ENCODE assay signal across 8 cellular contexts in the genomic region with DNA sequence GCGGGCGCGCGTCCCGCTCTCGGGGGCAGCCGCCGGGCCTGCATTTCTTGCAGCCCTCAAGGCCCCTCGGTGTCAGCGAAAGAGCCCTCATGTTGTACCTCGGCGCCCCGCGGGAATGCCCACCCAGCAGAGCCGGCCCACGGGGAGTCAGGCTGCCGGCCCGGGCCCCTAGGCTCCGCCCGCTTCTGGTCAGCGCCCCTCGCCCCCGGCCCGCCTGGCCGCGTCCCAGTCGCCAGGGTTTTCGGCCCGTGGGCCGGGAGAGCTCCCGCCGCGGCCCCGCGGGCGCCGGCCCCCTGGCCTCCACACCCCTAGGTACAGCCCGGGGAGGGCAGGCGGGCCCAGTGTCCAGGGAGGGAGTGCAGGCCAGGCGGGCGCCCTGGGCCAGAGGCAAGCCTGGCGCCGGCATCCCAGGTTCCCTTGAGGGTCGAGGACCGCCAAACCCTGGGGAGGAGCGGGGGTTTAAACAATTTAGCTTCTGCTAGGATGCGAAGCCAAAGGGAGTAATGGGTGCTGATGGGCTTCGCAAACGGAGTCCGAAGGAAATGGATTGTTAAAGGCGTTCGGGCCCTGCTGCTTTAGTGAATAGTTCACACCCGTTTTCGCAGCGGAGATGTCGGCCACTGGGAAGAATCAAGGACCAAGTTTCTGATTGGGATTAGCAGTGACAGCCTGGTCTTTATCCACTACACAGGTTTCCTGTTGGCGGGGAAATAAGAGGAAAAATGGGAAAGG. TPM values are rescaled to one million over a fixed set of nuclear protein-coding genes. Genes with fewer than 3 reads are reported as not detected.
DNase-seq lines count a peak whose midpoint lies in the region; ATAC-seq, FAIRE-seq and TF ChIP-seq lines count a peak whose summit lies in the region.

No MANE protein-coding gene starts in this region.

- H3K9me3 ChIP-seq in DND-41 (ENCODE audit: insufficient read depth, low read length, severe bottlenecking): no peaks in the 10 kb centered on the region
- no peaks in the 10 kb centered on the region for H3K9me3 ChIP-seq in OCI-LY3 (ENCODE audit: insufficient read depth, low read length)
- no peaks in the 10 kb centered on the region for H3K9me3 ChIP-seq in pancreas

- no peaks in the 10 kb centered on the region; the same call in 1 of the 2 replicates for H3K36me3 ChIP-seq in DND-41 (ENCODE audit: insufficient read depth, low read length)
- peaks cover 26% of the 10 kb centered on the region for H3K36me3 ChIP-seq in OCI-LY3 (replicated peaks; ENCODE audit: low read depth, low read length)
- no peaks in the 10 kb centered on the region for H3K36me3 ChIP-seq in pancreas

- intact Hi-C loops in pancreas (cut with DNase I): no loop called here

- H3K4me1 ChIP-seq in DND-41 (ENCODE audit: insufficient read depth, low read length): peaks cover 54% of the 10 kb centered on the region
- peaks cover 11% of the 10 kb centered on the region for H3K4me1 ChIP-seq in OCI-LY3 (ENCODE audit: low read length)
- peaks cover 0 to 8% (median 0%) of the 10 kb centered on the region in 3 donors for H3K4me1 ChIP-seq in pancreas

- 13 to 16% methylated on average over 49 to 57 of the region's 57 CpGs for WGBS in pancreas, 2 donors

- H2AFZ ChIP-seq in DND-41 (ENCODE audit: low read depth, low read length) (peak overlapping the region; percentile 64), OCI-LY3 (ENCODE audit: low read depth, low read length) (no peak overlapping the region)

- 0 out of 2 replicates have a peak, but pooled peaks cover 2% of the 10 kb centered on the region for H3K79me2 ChIP-seq in DND-41 (ENCODE audit: insufficient read depth, low read length)
- H3K79me2 ChIP-seq in OCI-LY3 (ENCODE audit: low read length): peaks cover 56% of the 10 kb centered on the region

- H3K27me3 ChIP-seq in DND-41 (ENCODE audit: insufficient read depth, low read length, poor library complexity) (peaks cover 30% of the 10 kb centered on the region), OCI-LY3 (ENCODE audit: low read depth, low read length) (no peaks in the 10 kb centered on the region), pancreas (peaks cover 0 to 29% (median 10%) of the 10 kb centered on the region in 4 donors)

- H4K20me1 ChIP-seq in DND-41 (ENCODE audit: insufficient read depth, low read length) (no peaks in the 10 kb centered on the region), OCI-LY3 (ENCODE audit: insufficient read depth, low read length) (peaks cover 19% of the 10 kb centered on the region)

- no peak for FAIRE-seq in pancreas (lab: Jason Lieb, UNC)

- TF ChIP-seq CTCF in DND-41 (IDR thresholded peaks at IDR 0.05; ENCODE audit: borderline replicate concordance, extremely low read depth, low read length, poor library complexity, severe bottlenecking) (no peak), OCI-LY3 (IDR thresholded peaks at IDR 0.05; ENCODE audit: low read depth, low read length) (no peak), foreskin fibroblast (IDR thresholded peaks at IDR 0.05; ENCODE audit: low read depth, low read length) (no peak), pancreas (IDR thresholded peaks at IDR 0.05) (no peak)

- H3K4me3 ChIP-seq in DND-41 (ENCODE audit: low read depth in 1 of 2, low read length in 2 of 2) (peak overlapping the region; percentile 7 to 56; a peak in 3 of 4 replicates), OCI-LY3 (ENCODE audit: low read length) (peak overlapping the region; percentile 90), foreskin fibroblast (ENCODE audit: low read depth in 1 of 2, low read length in 2 of 2) (peak overlapping the region; percentile 22 to 50), pancreas (peak overlapping the region; percentile 25 to 61 (median 40))

- ATAC-seq in DND-41 (ENCODE audit: insufficient read depth, low read depth) (no peak), pancreas (peak in 2 of 4 donors; percentile 4 to 28), HG03354 (IDR thresholded peaks at IDR 0.05; ENCODE audit: poor library complexity, severe bottlenecking, unreplicated experiment) (no peak), HG03025 (IDR thresholded peaks at IDR 0.05; ENCODE audit: low FRiP score, unreplicated experiment) (no peak)

- H3K4me2 ChIP-seq in DND-41 (ENCODE audit: insufficient read depth, low read length): peak overlapping the region; percentile 81
- H3K4me2 ChIP-seq in OCI-LY3 (ENCODE audit: low read length): peak overlapping the region; percentile 93

- H3K27ac ChIP-seq in DND-41 (ENCODE audit: low read length) (no peak overlapping the region), OCI-LY3 (ENCODE audit: low read length) (peak overlapping the region; percentile 96), pancreas (no peak overlapping the region)

- DNase-seq in DND-41 (no peak), foreskin fibroblast (no peak), pancreas (peak in 2 of 6 donors; percentile 70), UCSD-AML1 (lab: John Stamatoyannopoulos, UW; ENCODE audit: unreplicated experiment) (no peak), GM19240 (ENCODE audit: insufficient read length, low spot score) (no peak)

- H3K9ac ChIP-seq in DND-41 (ENCODE audit: low read depth, low read length): peak overlapping the region; percentile 52
- H3K9ac ChIP-seq in OCI-LY3 (ENCODE audit: low read length): peak overlapping the region; percentile 97

RNA-seq across cellular contexts. Expression of a gene that starts 0.5 kb away (rescaled TPM):
- total RNA-seq in pancreas: 1 to 10 TPM in 1 of 6 donors, under 1 TPM in 5; 0.37 to 1.2 (median 0.58) TPM
- under 1 TPM; 0.08 to 0.70 TPM for polyA plus RNA-seq in pancreas

Comparison
In these comparisons a context has a peak if more than half of its experiments do, and no peak if none do; other contexts are left out.
1. H3K4me3 ChIP-seq: peak in every context shown above with its lines; median percentile 90 in OCI-LY3; 40 in pancreas; 36 in foreskin fibroblast; 32 in DND-41.